1 cellular context compared by ENCODE assay signal in genomic region chr2:18156002-18156401, GRCh38.
A peak's percentile ranks its signal among the peaks of the same experiment; 100 is the strongest.
TF ChIP-seq lines count a peak whose summit lies in the region.

No MANE protein-coding gene starts in this region.

TF ChIP-seq in HEK293, 187 proteins besides CTCF, POLR2A, EP300 and RAD21 (continued from another document):
- peak; percentile 87 for TF ChIP-seq PRDM6 (tag by site-specific recombination; IDR thresholded peaks at IDR 0.05)
